ENCODE assay signal across 8 cellular contexts in the genomic region with DNA sequence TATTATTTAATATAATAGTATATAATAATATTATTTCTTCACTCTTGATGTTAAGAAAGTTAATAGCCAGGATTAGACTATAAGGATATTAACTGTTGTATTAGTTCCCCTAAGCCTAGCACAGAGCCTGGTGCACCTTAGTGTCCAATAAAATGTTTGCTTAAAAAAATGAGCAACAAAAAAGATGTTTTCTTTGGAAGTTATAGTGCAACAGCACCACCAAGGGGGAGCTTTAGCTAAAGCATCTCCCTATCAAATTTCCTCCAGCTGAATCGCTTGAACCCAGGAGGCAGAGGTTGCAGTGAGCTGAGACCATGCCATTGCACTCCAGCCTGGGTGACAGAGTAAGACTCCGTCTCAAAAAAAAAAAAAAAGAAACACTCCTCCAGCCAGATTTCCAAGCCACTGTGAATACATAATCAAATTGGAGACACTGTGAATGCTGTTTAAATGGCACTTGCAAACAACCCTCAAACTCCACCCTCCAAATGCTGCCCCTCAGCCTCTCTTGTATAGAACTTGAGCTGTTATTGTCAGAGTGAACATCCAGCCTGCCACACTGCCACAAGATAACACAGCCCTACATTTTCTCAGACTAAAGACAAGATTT.
A peak's percentile ranks its signal among the peaks of the same experiment; 100 is the strongest.
DNase-seq lines count a peak whose midpoint lies in the region; ATAC-seq and FAIRE-seq lines count a peak whose summit lies in the region.

No MANE protein-coding gene starts in this region.

- in situ Hi-C loops in SK-MEL-5 (cut with HindIII; ENCODE audit: low pct_unique_long_range_greater_than_20kb, low sequenced_read_pairs) = no loop called here

- ATAC-seq in GM18520 (IDR thresholded peaks at IDR 0.05; ENCODE audit: unreplicated experiment) = no peak
- no peak for ATAC-seq in HG03521 (IDR thresholded peaks at IDR 0.05; ENCODE audit: unreplicated experiment)

- peak; percentile 31 for FAIRE-seq in GM19239 (lab: Jason Lieb, UNC)

- DNase-seq in AG20443 (ENCODE audit: low spot score) = peak; percentile 19
- DNase-seq in GM19239 (ENCODE audit: insufficient read length, low spot score) = no peak
- peak; percentile 38 for DNase-seq in SK-MEL-5 (ENCODE audit: low read depth, low spot score)
- peak; percentile 43 for DNase-seq in glomerular visceral epithelial cell (ENCODE audit: extremely low spot score)
- DNase-seq in posterior cingulate gyrus = no peak
- DNase-seq in OCI-M2 (lab: John Stamatoyannopoulos, UW; ENCODE audit: unreplicated experiment) = no peak

- intact Hi-C loops in posterior cingulate gyrus (cut with DNase I) = loop anchor here (5.0 to 10.0 kb wide), 2 partner anchors 464 to 561 kb away; no protein-coding TSS in a partner anchor

Comparison
In these comparisons a context has a peak if more than half of its experiments do, and no peak if none do; other contexts are left out.
1. DNase-seq: peak in AG20443 (single experiment), SK-MEL-5 (single experiment) and glomerular visceral epithelial cell (single experiment); none in GM19239 (single experiment), posterior cingulate gyrus (0 of 10) and OCI-M2 (single experiment).